Comparison of ENCODE assay signal across 24 cellular contexts in genomic region chr14:100387450-100387849, GRCh38.
"Had no signal": no experiment of that assay in that cellular context is flagged by ENCODE, and none has a peak within 500 bp of the region (broad histone marks: within the 10 kb centered on the region; RNA-seq: fewer than 3 reads in every experiment).

No MANE protein-coding gene starts in this region.

- H3K9me3 ChIP-seq: breast epithelium, Peyer's patch, SJCRH30 had no signal

- H3K4me1 ChIP-seq: breast epithelium had no signal

- DNase-seq: activated CD4-positive, alpha-beta T cell treated with anti-CD3 and anti-CD28 coated beads for 4 hours; activated CD8-positive, alpha-beta memory T cell treated with anti-CD3 and anti-CD28 coated beads, Interleukin-2, amount 50 U/mL, for 4 hours; activated CD8-positive, alpha-beta T cell treated with anti-CD3 and anti-CD28 coated beads for 36 hours; activated gamma-delta T cell treated with Interleukin-2 at 50 U/mL for 16 hours; activated naive CD4-positive, alpha-beta T cell treated with anti-CD3 and anti-CD28 coated beads, Interleukin-2, amount 10 ng/mL, durations not matched to agents 7 days and 5 days; activated naive CD8-positive, alpha-beta T cell treated with anti-CD3 and anti-CD28 coated beads for 36 hours; activated T-cell treated with anti-CD3 and anti-CD28 coated beads, Interleukin-2, amount 50 U/mL, for 72 hours; anterior cingulate cortex; central memory CD4-positive, alpha-beta T cell; NCI-H1092; NCI-H1417; NCI-H2029; NCI-H2107; NCI-H2171 treated with DMSO at 0.1 percent for 48 hours; NCI-H345; NCI-H510A; NCI-H526 treated with DMSO at 0.1 percent for 48 hours; NCI-H82; OCI-M1; Peyer's patch; Right ventricle myocardium superior; SJCRH30 had no signal

- H3K36me3 ChIP-seq: breast epithelium, Peyer's patch, SJCRH30 had no signal

- H3K27me3 ChIP-seq: breast epithelium, Peyer's patch, SJCRH30 had no signal

- ATAC-seq: activated CD4-positive, CD25-positive, alpha-beta regulatory T cell treated with anti-CD3 and anti-CD28 coated beads, Interleukin-2, amount 50 U/mL, for 24 hours; activated CD8-positive, alpha-beta T cell treated with anti-CD3 and anti-CD28 coated beads for 36 hours; activated T-cell treated with anti-CD3 and anti-CD28 coated beads, Interleukin-2, amount 50 U/mL, for 72 hours had no signal

- H3K4me3 ChIP-seq: breast epithelium, Peyer's patch had no signal

- H3K27ac ChIP-seq: breast epithelium had no signal
